Comparison of ENCODE assay signal across 16 cellular contexts in the genomic region with DNA sequence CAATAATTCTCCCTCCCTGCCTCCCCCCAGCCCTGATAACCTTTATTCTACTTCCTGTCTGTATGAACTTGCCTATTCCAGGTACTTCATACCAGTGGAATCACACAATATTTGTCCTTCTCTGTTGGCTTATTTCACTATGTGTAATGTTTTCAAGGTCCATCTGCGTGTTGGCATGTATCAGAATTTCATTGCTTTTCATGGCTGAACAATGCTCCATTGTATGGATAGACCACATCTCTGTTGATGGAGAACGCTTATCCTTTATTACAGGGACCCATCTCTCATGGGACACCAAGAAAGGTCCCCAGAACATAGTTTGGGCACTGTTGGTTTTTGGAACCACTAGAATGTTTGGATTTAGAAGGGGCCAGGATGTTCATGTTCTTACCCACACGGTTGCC. TPM values are rescaled to one million over a fixed set of nuclear protein-coding genes. Genes with fewer than 3 reads are reported as not detected.
A peak's percentile ranks its signal among the peaks of the same experiment; 100 is the strongest.
DNase-seq lines count a peak whose midpoint lies in the region; ATAC-seq and TF ChIP-seq lines count a peak whose summit lies in the region.
"Had no signal": no experiment of that assay in that cellular context is flagged by ENCODE, and none has a peak within 500 bp of the region (broad histone marks: within the 10 kb centered on the region; RNA-seq: fewer than 3 reads in every experiment).

No MANE protein-coding gene starts in this region.

- H3K4me3 ChIP-seq in WERI-Rb-1 (ENCODE audit: low read depth, low read length): no peak overlapping the region
- H3K4me3 ChIP-seq in gastroesophageal sphincter: no peak overlapping the region
- no peak overlapping the region for H3K4me3 ChIP-seq in upper lobe of right lung
- H3K4me3 ChIP-seq: GM12878 had no signal

- peak overlapping the region; percentile 16 to 88 (median 22) for H3K27ac Mint-ChIP-seq in nephron
- H3K27ac Mint-ChIP-seq in activated CD4-positive, alpha-beta T cell treated with anti-CD3 and anti-CD28 coated beads for 36 hours: no peak overlapping the region
- H3K27ac Mint-ChIP-seq: IgD-negative memory B cell had no signal

- H3K4me1 ChIP-seq in gastroesophageal sphincter (peaks cover 19 to 83% (median 59%) of the 10 kb centered on the region in 3 donors), upper lobe of right lung (peaks cover 61% of the 10 kb centered on the region)

- CTCF ChIA-PET in activated CD4-positive, alpha-beta T cell treated with anti-CD3 and anti-CD28 coated beads for 36 hours (lab: Charles Lee): interaction anchor here (0.7 to 1.4 kb wide), 3 partner anchors 21 to 477 kb away, joined by 3 to 4 read pairs (median 4); no protein-coding TSS in a partner anchor

- H3K4me1 Mint-ChIP-seq in nephron: peaks cover 97% of the 10 kb centered on the region
- H3K4me1 Mint-ChIP-seq in activated CD4-positive, alpha-beta T cell treated with anti-CD3 and anti-CD28 coated beads for 36 hours: no peaks in the 10 kb centered on the region
- H3K4me1 Mint-ChIP-seq: IgD-negative memory B cell had no signal

- no peak for TF ChIP-seq CTCF in WERI-Rb-1 (IDR thresholded peaks at IDR 0.05; ENCODE audit: low read depth, low read length)
- TF ChIP-seq CTCF in gastroesophageal sphincter (IDR thresholded peaks at IDR 0.05): no peak
- TF ChIP-seq CTCF in nephron (IDR thresholded peaks at IDR 0.05; ENCODE audit: unreplicated experiment in 3 of 3): no peak
- no peak for TF ChIP-seq CTCF in upper lobe of right lung (IDR thresholded peaks at IDR 0.05)

- intact Hi-C loops in upper lobe of right lung (cut with DNase I): no loop called here
- intact Hi-C loops in activated CD4-positive, alpha-beta T cell treated with anti-CD3 and anti-CD28 coated beads for 36 hours (cut with DNase I, micrococcal nuclease): no loop called here

- no peaks in the 10 kb centered on the region for H3K27me3 ChIP-seq in WERI-Rb-1 (ENCODE audit: insufficient read depth, low read depth, severe bottlenecking)
- H3K27me3 ChIP-seq in gastroesophageal sphincter: no peaks in the 10 kb centered on the region
- no peaks in the 10 kb centered on the region for H3K27me3 ChIP-seq in upper lobe of right lung

- no peaks in the 10 kb centered on the region for H3K36me3 Mint-ChIP-seq in nephron (ENCODE audit: low read depth)
- no peaks in the 10 kb centered on the region for H3K36me3 Mint-ChIP-seq in activated CD4-positive, alpha-beta T cell treated with anti-CD3 and anti-CD28 coated beads for 36 hours (ENCODE audit: low read depth)

- no peak for DNase-seq in WERI-Rb-1
- DNase-seq in upper lobe of right lung: no peak
- DNase-seq in activated CD4-positive, alpha-beta T cell treated with anti-CD3 and anti-CD28 coated beads for 36 hours: no peak
- DNase-seq in activated CD4-positive, alpha-beta T cell treated with anti-CD3 and anti-CD28 coated beads, Interleukin-2, amount 50 U/mL, for 1 hour: no peak
- DNase-seq in activated effector memory CD4-positive, alpha-beta T cell treated with Interleukin-2 at 50 U/mL for 16 hours: no peak
- DNase-seq: activated CD4-positive, alpha-beta T cell treated with anti-CD3 and anti-CD28 coated beads for 4 hours; foreskin fibroblast; NCI-H1436; NCI-H526; stimulated activated CD4-positive, alpha-beta T cell treated with anti-CD3 and anti-CD28 coated beads, Interleukin-12 subunit alpha, Interleukin-12 subunit beta, amount 100 ng/mL, for 4 hours; stimulated activated CD8-positive, alpha-beta memory T cell treated with anti-CD3 and anti-CD28 coated beads, Interleukin-4, amount 100 ng/mL, for 48 hours; SW 1271 had no signal

- TF ChIP-seq EP300 in gastroesophageal sphincter (IDR thresholded peaks at IDR 0.05): no peak

- no peaks in the 10 kb centered on the region for H3K9me3 Mint-ChIP-seq in nephron
- H3K9me3 Mint-ChIP-seq in activated CD4-positive, alpha-beta T cell treated with anti-CD3 and anti-CD28 coated beads for 36 hours (ENCODE audit: low read depth): no peaks in the 10 kb centered on the region
- H3K9me3 Mint-ChIP-seq: IgD-negative memory B cell had no signal

- H3K9me3 ChIP-seq in WERI-Rb-1 (ENCODE audit: severe bottlenecking) (no peaks in the 10 kb centered on the region), gastroesophageal sphincter (no peaks in the 10 kb centered on the region), upper lobe of right lung (no peaks in the 10 kb centered on the region)

- 89 to 90% methylated on average over 1 to 2 of the region's 3 CpGs for WGBS in gastroesophageal sphincter (ENCODE audit: low coverage in 1 of 2), 2 donors

- peaks cover 5% of the 10 kb centered on the region for H3K27me3 Mint-ChIP-seq in nephron (ENCODE audit: low read depth)
- H3K27me3 Mint-ChIP-seq in activated CD4-positive, alpha-beta T cell treated with anti-CD3 and anti-CD28 coated beads for 36 hours: peaks cover 7% of the 10 kb centered on the region

- POLR2A ChIA-PET in activated CD4-positive, alpha-beta T cell treated with anti-CD3 and anti-CD28 coated beads for 36 hours (lab: Charles Lee): no interaction called here

- peak overlapping the region in 1 of 3 experiments; percentile 24 for H3K4me3 Mint-ChIP-seq in nephron
- no peak overlapping the region for H3K4me3 Mint-ChIP-seq in activated CD4-positive, alpha-beta T cell treated with anti-CD3 and anti-CD28 coated beads for 36 hours
- H3K4me3 Mint-ChIP-seq: IgD-negative memory B cell had no signal

- no peaks in the 10 kb centered on the region for H3K36me3 ChIP-seq in WERI-Rb-1
- peaks cover 0 to 13% of the 10 kb centered on the region in 2 donors for H3K36me3 ChIP-seq in gastroesophageal sphincter
- H3K36me3 ChIP-seq in upper lobe of right lung: peaks cover 12% of the 10 kb centered on the region

- ATAC-seq in gastroesophageal sphincter (no peak), upper lobe of right lung (no peak)
- no peak for ATAC-seq in activated CD4-positive, alpha-beta T cell treated with anti-CD3 and anti-CD28 coated beads for 36 hours
- ATAC-seq: GM12878 had no signal

- TF ChIP-seq POLR2A in gastroesophageal sphincter (IDR thresholded peaks at IDR 0.05): no peak

- H3K27ac ChIP-seq in WERI-Rb-1 (peak overlapping the region; percentile 78), gastroesophageal sphincter (peak overlapping the region in 3 of 4 donors; percentile 80 to 81 (median 80)), upper lobe of right lung (peak overlapping the region; percentile 14)

RNA-seq across cellular contexts. Expression of gene ATOH8, which starts 40.2 kb away (rescaled TPM):
- total RNA-seq in gastroesophageal sphincter (10 to 100 TPM; 34.5 to 79.5 (median 59.6) TPM), upper lobe of right lung (93.6 TPM)
- total RNA-seq in activated CD4-positive, alpha-beta T cell treated with anti-CD3 and anti-CD28 coated beads for 36 hours: not detected
- total RNA-seq: GM12878 had no signal

Comparison
In these comparisons a context has a peak if more than half of its experiments do, and no peak if none do; other contexts are left out.
1. H3K27ac ChIP-seq: peak in every context shown above with its lines; median percentile 80 in gastroesophageal sphincter; 78 in WERI-Rb-1; 14 in upper lobe of right lung.
2. RNA of gene ATOH8, which starts 40.2 kb away (total RNA-seq): 93.6 TPM in upper lobe of right lung (single experiment) and 34.5 to 79.5 TPM in gastroesophageal sphincter; not detected in activated CD4-positive, alpha-beta T cell treated with anti-CD3 and anti-CD28 coated beads for 36 hours; every median in the first group is over 10 times any median in the second.